In the genomic region with DNA sequence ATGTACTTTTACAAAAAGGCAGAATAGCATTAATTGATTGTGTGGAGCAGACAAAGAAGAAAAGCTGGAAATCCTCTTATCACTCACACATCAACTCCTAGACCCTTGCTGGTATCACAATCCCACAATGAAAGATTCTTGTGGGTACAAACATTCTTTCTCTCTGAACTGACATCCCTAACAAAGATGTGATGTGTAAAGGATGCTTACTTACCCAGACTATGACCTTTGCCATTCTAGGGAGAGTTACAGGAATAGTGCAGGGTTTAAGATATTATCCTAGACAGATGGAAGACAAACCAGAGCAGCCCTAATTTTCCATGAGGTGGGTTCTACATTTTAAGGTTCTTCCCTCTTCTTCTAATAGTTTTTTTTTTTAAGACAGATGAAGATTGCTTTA, we compare ENCODE assay signal across 16 cellular contexts.
DNase-seq lines count a peak whose midpoint lies in the region; TF ChIP-seq lines count a peak whose summit lies in the region.
"Had no signal": no experiment of that assay in that cellular context is flagged by ENCODE, and none has a peak within 500 bp of the region (broad histone marks: within the 10 kb centered on the region; RNA-seq: fewer than 3 reads in every experiment).

No MANE protein-coding gene starts in this region.

- H3K36me3 Mint-ChIP-seq in endodermal cell (ENCODE audit: low read depth), result no peaks in the 10 kb centered on the region
- no peaks in the 10 kb centered on the region for H3K36me3 Mint-ChIP-seq in activated CD4-positive, alpha-beta T cell treated with anti-CD3 and anti-CD28 coated beads, Interleukin-2, amount 10 ng/mL, durations not matched to agents 24 days and 14 days (ENCODE audit: low read depth)
- H3K36me3 Mint-ChIP-seq: CD4-positive, CD25-positive, alpha-beta regulatory T cell; CD8-positive, alpha-beta memory T cell had no signal

- H3K9ac ChIP-seq in endodermal cell (ENCODE audit: extremely low read depth, low read length, poor library complexity, severe bottlenecking) (no peak overlapping the region), neuronal stem cell (ENCODE audit: low read depth, low read length, poor library complexity) (no peak overlapping the region)

- H3K4me1 ChIP-seq in endodermal cell (ENCODE audit: control insufficient read depth, insufficient read depth, low read length), result peaks cover 14% of the 10 kb centered on the region
- H3K4me1 ChIP-seq in neuronal stem cell (ENCODE audit: control insufficient read depth in 2 of 2, insufficient read depth in 1 of 2, low read depth in 1 of 2, low read length in 2 of 2), result peaks cover 5 to 33% of the 10 kb centered on the region in 2 donors
- no peaks in the 10 kb centered on the region for H3K4me1 ChIP-seq in prostate gland (replicated peaks)
- H3K4me1 ChIP-seq: BE2C had no signal

- H2AFZ ChIP-seq in neuronal stem cell (ENCODE audit: low read length), result peak overlapping the region; percentile 32

- H2BK5ac ChIP-seq in neuronal stem cell (ENCODE audit: low read length), result no peak overlapping the region

- H3K18ac ChIP-seq in neuronal stem cell (ENCODE audit: low read length), result no peak overlapping the region

- H4K8ac ChIP-seq in neuronal stem cell (ENCODE audit: low read depth, low read length), result no peak overlapping the region

- no peak overlapping the region for H3K27ac Mint-ChIP-seq in endodermal cell
- H3K27ac Mint-ChIP-seq in activated CD4-positive, alpha-beta T cell treated with anti-CD3 and anti-CD28 coated beads, Interleukin-2, amount 10 ng/mL, durations not matched to agents 24 days and 14 days, result no peak overlapping the region
- H3K27ac Mint-ChIP-seq: CD4-positive, CD25-positive, alpha-beta regulatory T cell; CD8-positive, alpha-beta memory T cell; HFFc6 had no signal

- TF ChIP-seq CTCF in endodermal cell (conservative IDR thresholded peaks at IDR 0.05), result no peak
- TF ChIP-seq CTCF in prostate gland (IDR thresholded peaks at IDR 0.05), result no peak

- intact Hi-C loops in prostate gland (cut with DNase I), result no loop called here
- intact Hi-C loops in activated CD4-positive, alpha-beta T cell treated with anti-CD3 and anti-CD28 coated beads, Interleukin-2, amount 10 ng/mL, durations not matched to agents 24 days and 14 days (cut with micrococcal nuclease), result no loop called here

- H2BK12ac ChIP-seq in neuronal stem cell (ENCODE audit: low read length), result no peak overlapping the region

- no peak overlapping the region for H3K4me2 ChIP-seq in neuronal stem cell (ENCODE audit: insufficient read depth, low read length, poor library complexity, severe bottlenecking)

- H3K4me3 ChIP-seq in endodermal cell (ENCODE audit: low read length), result no peak overlapping the region
- H3K4me3 ChIP-seq in neuronal stem cell (ENCODE audit: low read length in 2 of 2), result no peak overlapping the region
- no peak overlapping the region for H3K4me3 ChIP-seq in prostate gland

- peaks cover 17% of the 10 kb centered on the region for H3K4me1 Mint-ChIP-seq in endodermal cell
- no peaks in the 10 kb centered on the region for H3K4me1 Mint-ChIP-seq in activated CD4-positive, alpha-beta T cell treated with anti-CD3 and anti-CD28 coated beads, Interleukin-2, amount 10 ng/mL, durations not matched to agents 24 days and 14 days
- H3K4me1 Mint-ChIP-seq: CD4-positive, CD25-positive, alpha-beta regulatory T cell; CD8-positive, alpha-beta memory T cell had no signal

- TF ChIP-seq POLR2A in prostate gland (IDR thresholded peaks at IDR 0.05), result no peak

- no peaks in the 10 kb centered on the region for H3K9me3 Mint-ChIP-seq in endodermal cell
- H3K9me3 Mint-ChIP-seq in activated CD4-positive, alpha-beta T cell treated with anti-CD3 and anti-CD28 coated beads, Interleukin-2, amount 10 ng/mL, durations not matched to agents 24 days and 14 days, result no peaks in the 10 kb centered on the region

- H3K4ac ChIP-seq in neuronal stem cell (ENCODE audit: low read length), result no peak overlapping the region

- peak overlapping the region; percentile 1 for H3K27ac ChIP-seq in endodermal cell (ENCODE audit: low read depth, low read length)
- no peak overlapping the region for H3K27ac ChIP-seq in neuronal stem cell (replicated peaks; ENCODE audit: low read length)
- no peak overlapping the region for H3K27ac ChIP-seq in prostate gland
- H3K27ac ChIP-seq: HL-60 had no signal

- no peak overlapping the region for H4K91ac ChIP-seq in neuronal stem cell (ENCODE audit: low read depth, low read length, poor library complexity)

- H3K27me3 Mint-ChIP-seq in endodermal cell (ENCODE audit: insufficient read depth), result no peaks in the 10 kb centered on the region
- H3K27me3 Mint-ChIP-seq in activated CD4-positive, alpha-beta T cell treated with anti-CD3 and anti-CD28 coated beads, Interleukin-2, amount 10 ng/mL, durations not matched to agents 24 days and 14 days, result no peaks in the 10 kb centered on the region
- H3K27me3 Mint-ChIP-seq: CD4-positive, CD25-positive, alpha-beta regulatory T cell; CD8-positive, alpha-beta memory T cell had no signal

- H3K27me3 ChIP-seq in endodermal cell (ENCODE audit: control insufficient read depth, insufficient read depth, low read length, poor library complexity, severe bottlenecking), result no peaks in the 10 kb centered on the region
- no peaks in the 10 kb centered on the region for H3K27me3 ChIP-seq in neuronal stem cell (ENCODE audit: control insufficient read depth in 3 of 3, insufficient read depth in 3 of 3, low read depth in 1 of 3, low read length in 3 of 3)
- H3K27me3 ChIP-seq in prostate gland (replicated peaks; ENCODE audit: insufficient read depth), result no peaks in the 10 kb centered on the region
- H3K27me3 ChIP-seq: BE2C had no signal

- H3K36me3 ChIP-seq in endodermal cell (ENCODE audit: control insufficient read depth, insufficient read depth, low read length) (no peaks in the 10 kb centered on the region), neuronal stem cell (replicated peaks in 1 of 2; ENCODE audit: control insufficient read depth in 2 of 2, insufficient read depth in 2 of 2, low read length in 2 of 2) (no peaks in the 10 kb centered on the region), prostate gland (no peaks in the 10 kb centered on the region)
- H3K36me3 ChIP-seq: BE2C had no signal

- H2AK5ac ChIP-seq in neuronal stem cell (ENCODE audit: low read depth, low read length), result no peak overlapping the region

- H3K79me1 ChIP-seq in neuronal stem cell (ENCODE audit: low read depth, low read length), result no peaks in the 10 kb centered on the region

- H3K14ac ChIP-seq in neuronal stem cell (ENCODE audit: low read length), result no peak overlapping the region

- H3K4me3 Mint-ChIP-seq in endodermal cell, result no peak overlapping the region
- H3K4me3 Mint-ChIP-seq in activated CD4-positive, alpha-beta T cell treated with anti-CD3 and anti-CD28 coated beads, Interleukin-2, amount 10 ng/mL, durations not matched to agents 24 days and 14 days, result no peak overlapping the region
- H3K4me3 Mint-ChIP-seq: CD4-positive, CD25-positive, alpha-beta regulatory T cell; CD8-positive, alpha-beta memory T cell; HFFc6 had no signal

- H3K9me3 ChIP-seq in endodermal cell (ENCODE audit: control insufficient read depth, low read length), result peaks cover 8% of the 10 kb centered on the region
- H3K9me3 ChIP-seq in neuronal stem cell (replicated peaks in 1 of 2; ENCODE audit: control insufficient read depth in 2 of 2, insufficient read depth in 1 of 2, low read depth in 1 of 2, low read length in 2 of 2), result no peaks in the 10 kb centered on the region
- no peaks in the 10 kb centered on the region for H3K9me3 ChIP-seq in prostate gland
- H3K9me3 ChIP-seq: BE2C had no signal

- no peak overlapping the region for H3K23ac ChIP-seq in neuronal stem cell (ENCODE audit: low read depth, low read length, poor library complexity)

- DNase-seq in endodermal cell (no peak), myocyte (ENCODE audit: low read depth) (peak; percentile 56), neuronal stem cell (ENCODE audit: low spot score) (no peak), prostate gland (ENCODE audit: low spot score) (no peak), NCI-H2171 treated with DMSO at 0.1 percent for 48 hours (lab: John Stamatoyannopoulos, UW) (no peak)
- DNase-seq in activated CD4-positive, alpha-beta T cell treated with anti-CD3 and anti-CD28 coated beads, Interleukin-2, amount 10 ng/mL, durations not matched to agents 24 days and 14 days, result no peak
- DNase-seq: ACHN; BE2C; C1 segment of cervical spinal cord; CD4-positive, CD25-positive, alpha-beta regulatory T cell; CD8-positive, alpha-beta memory T cell; COR-L47; GOT3; H7; HFFc6 had no signal

- H2BK120ac ChIP-seq in neuronal stem cell (ENCODE audit: low read depth, low read length), result no peak overlapping the region

- H2BK15ac ChIP-seq in neuronal stem cell (ENCODE audit: low read length), result no peak overlapping the region
